11 cellular contexts compared by ENCODE assay signal in genomic region chr4:1752284-1753041, GRCh38. TPM values are rescaled to one million over a fixed set of nuclear protein-coding genes. Genes with fewer than 3 reads are reported as not detected.
DNase-seq lines count a peak whose midpoint lies in the region; ATAC-seq, FAIRE-seq and TF ChIP-seq lines count a peak whose summit lies in the region.
"Had no signal": no experiment of that assay in that cellular context is flagged by ENCODE, and none has a peak within 500 bp of the region (broad histone marks: within the 10 kb centered on the region; RNA-seq: fewer than 3 reads in every experiment).

No MANE protein-coding gene starts in this region.

- no peaks in the 10 kb centered on the region for H3K27me3 Mint-ChIP-seq in MCF 10A (ENCODE audit: insufficient read depth, unreplicated experiment)

- H3K4me1 Mint-ChIP-seq in MCF 10A (ENCODE audit: insufficient read depth, unreplicated experiment): no peaks in the 10 kb centered on the region

- POLR2A ChIA-PET in MCF 10A (lab: Yijun Ruan, JAX): interaction anchor here (0.6 to 2.1 kb wide), 12 partner anchors 20 to 677 kb away, joined by 3 to 22 read pairs (median 4); partner anchors contain the start of genes FGFR3, TACC3 and TMEM129
- POLR2A ChIA-PET in SK-N-SH (lab: Yijun Ruan, JAX): no interaction called here

- no peak for TF ChIP-seq CTCF in MCF 10A (IDR thresholded peaks at IDR 0.05; ENCODE audit: unreplicated experiment)
- TF ChIP-seq CTCF in pancreas (IDR thresholded peaks at IDR 0.05): no peak
- no peak for TF ChIP-seq CTCF in SK-N-SH (IDR thresholded peaks at IDR 0.05)
- TF ChIP-seq CTCF in D721Med (IDR thresholded peaks at IDR 0.05; ENCODE audit: insufficient read depth, missing control alignments): no peak

- no peaks in the 10 kb centered on the region for H3F3A ChIP-seq in SK-N-SH (replicated peaks; ENCODE audit: insufficient read depth)

- H3K9me3 Mint-ChIP-seq in MCF 10A (ENCODE audit: unreplicated experiment): no peaks in the 10 kb centered on the region
- H3K9me3 Mint-ChIP-seq: T-cell had no signal

- H3K36me3 ChIP-seq in pancreas (no peaks in the 10 kb centered on the region), SK-N-SH (replicated peaks in 1 of 2; ENCODE audit: control insufficient read depth in 1 of 2, insufficient read depth in 2 of 2, low read length in 1 of 2) (no peaks in the 10 kb centered on the region)

- no peak overlapping the region for H3K4me3 ChIP-seq in pancreas
- no peak overlapping the region for H3K4me3 ChIP-seq in SK-N-SH (ENCODE audit: low read depth in 2 of 2, low read length in 1 of 2)

- DNase-seq in GF-D8 (lab: John Stamatoyannopoulos, UW) (peak; percentile 30), NCI-H510A (lab: John Stamatoyannopoulos, UW) (peak; percentile 64), MCF 10A (ENCODE audit: unreplicated experiment) (peak; percentile 70), pancreas (no peak), SK-N-SH (no peak), glomerular visceral epithelial cell (ENCODE audit: extremely low spot score) (no peak), D721Med (ENCODE audit: insufficient read length, low spot score) (no peak)
- DNase-seq: cerebellar nuclear complex had no signal

- WGBS in pancreas, 2 donors: 64 to 71% methylated on average over 29 to 35 of the region's 35 CpGs
- 79% methylated on average over 14 of the region's 35 CpGs for WGBS in SK-N-SH (ENCODE audit: low lambda C conversion rate)

- H3K27ac ChIP-seq in pancreas (peak overlapping the region; percentile 22 to 55 (median 40)), SK-N-SH (ENCODE audit: low read depth in 2 of 2, low read length in 1 of 2) (no peak overlapping the region)

- CTCF ChIA-PET in MCF 10A (lab: Yijun Ruan, JAX): interaction anchor here (0.6 to 2.4 kb wide), 14 partner anchors 21 to 156 kb away, joined by 3 to 29 read pairs (median 4); no protein-coding TSS in a partner anchor
- CTCF ChIA-PET in SK-N-SH (lab: Yijun Ruan, JAX): interaction anchor here (0.6 to 12.0 kb wide), 7 partner anchors 30 to 290 kb away, joined by 3 to 88 read pairs (median 4); partner anchors contain the start of gene TMEM129

- TF ChIP-seq RAD21 in SK-N-SH (IDR thresholded peaks at IDR 0.05; ENCODE audit: low read length): no peak

- intact Hi-C loops in MCF 10A (cut with micrococcal nuclease) (no loop called here), pancreas (cut with DNase I) (loop anchor here in 1 of 3 donors (5.0 kb wide), 1 partner anchor 145 kb away; no protein-coding TSS in a partner anchor)

- FAIRE-seq in pancreas (lab: Jason Lieb, UNC): no peak
- no peak for FAIRE-seq in D721Med (lab: Jason Lieb, UNC)
- FAIRE-seq: islet of Langerhans had no signal

- H3K36me3 Mint-ChIP-seq in MCF 10A (ENCODE audit: insufficient read depth, unreplicated experiment): no peaks in the 10 kb centered on the region
- H3K36me3 Mint-ChIP-seq: T-cell had no signal

- no peak overlapping the region for H2AFZ ChIP-seq in SK-N-SH (ENCODE audit: low read depth)

- H3K79me2 ChIP-seq in SK-N-SH (ENCODE audit: insufficient read depth): no peaks in the 10 kb centered on the region

- no peak for TF ChIP-seq EP300 in SK-N-SH (IDR thresholded peaks at IDR 0.05; ENCODE audit: borderline replicate concordance in 1 of 2, low read depth in 1 of 2, low read length in 1 of 2)

- H3K9me2 ChIP-seq in SK-N-SH: no peaks in the 10 kb centered on the region

- no peak overlapping the region for H3K9ac ChIP-seq in SK-N-SH

- H3K9me3 ChIP-seq in pancreas: no peaks in the 10 kb centered on the region
- H3K9me3 ChIP-seq in SK-N-SH: no peaks in the 10 kb centered on the region

- H4K20me1 ChIP-seq in SK-N-SH (ENCODE audit: insufficient read depth): no peaks in the 10 kb centered on the region

- no TSS peak for BruUV-seq in MCF 10A (replicated peaks; lab: Mats Ljungman, UMichigan)

- H3K4me1 ChIP-seq in pancreas: no peaks in the 10 kb centered on the region
- peaks cover 0 to 35% of the 10 kb centered on the region in 2 experiments; a peak in 1 of 4 replicates for H3K4me1 ChIP-seq in SK-N-SH (ENCODE audit: control insufficient read depth in 1 of 2, insufficient read depth in 2 of 2, low read depth in 1 of 2, low read length in 1 of 2)

- H3K4me3 Mint-ChIP-seq in MCF 10A (ENCODE audit: unreplicated experiment): no peak overlapping the region
- H3K4me3 Mint-ChIP-seq: T-cell had no signal

- ATAC-seq in pancreas (peak; percentile 11 to 37 (median 23)), GM18907 (IDR thresholded peaks at IDR 0.05; ENCODE audit: unreplicated experiment) (no peak)

- H3K27ac Mint-ChIP-seq in MCF 10A (ENCODE audit: low read depth, unreplicated experiment): no peak overlapping the region
- H3K27ac Mint-ChIP-seq: T-cell had no signal

- H3K27me3 ChIP-seq in pancreas (no peaks in the 10 kb centered on the region), SK-N-SH (ENCODE audit: insufficient read depth) (no peaks in the 10 kb centered on the region)

- H3K4me2 ChIP-seq in SK-N-SH: no peak overlapping the region

TF ChIP-seq in SK-N-SH, 30 proteins besides CTCF, POLR2A, EP300 and RAD21 (continues in another document):
- no peak for TF ChIP-seq RXRA (IDR thresholded peaks at IDR 0.05; ENCODE audit: borderline replicate concordance, low read depth)
- no peak for TF ChIP-seq FOXJ3 (CRISPR knock-in tag; IDR thresholded peaks at IDR 0.05)
- no peak for TF ChIP-seq TAF1 (IDR thresholded peaks at IDR 0.05; ENCODE audit: borderline replicate concordance, low read depth, low read length)
- no peak for TF ChIP-seq PBX3 (IDR thresholded peaks at IDR 0.05)
- TF ChIP-seq MAX (IDR thresholded peaks at IDR 0.05; ENCODE audit: low read depth): no peak
- no peak for TF ChIP-seq GABPA (IDR thresholded peaks at IDR 0.05; ENCODE audit: low read depth)
- no peak for TF ChIP-seq ELF1 (IDR thresholded peaks at IDR 0.05)
- TF ChIP-seq SIN3A (IDR thresholded peaks at IDR 0.05; ENCODE audit: borderline replicate concordance, low read depth, low read length): no peak
- TF ChIP-seq IRF3 (IDR thresholded peaks at IDR 0.05; ENCODE audit: low read depth, low read length): no peak
- TF ChIP-seq CHD2 (IDR thresholded peaks at IDR 0.05; ENCODE audit: low read length, partially characterized antibody): no peak
- TF ChIP-seq EZH2phosphoT487 (IDR thresholded peaks at IDR 0.05; ENCODE audit: borderline replicate concordance, low read depth): no peak
- no peak for TF ChIP-seq MXI1 (IDR thresholded peaks at IDR 0.05; ENCODE audit: low read depth, low read length)
- TF ChIP-seq FOSL2 (IDR thresholded peaks at IDR 0.05; ENCODE audit: borderline replicate concordance, low read depth): no peak
- TF ChIP-seq USF2 (IDR thresholded peaks at IDR 0.05; ENCODE audit: borderline replicate concordance, low read depth, low read length): no peak
- no peak for TF ChIP-seq NRF1 (IDR thresholded peaks at IDR 0.05; ENCODE audit: low read depth, low read length)

RNA-seq across cellular contexts. Expression of gene TACC3, which starts 31.1 kb away (rescaled TPM):
- total RNA-seq in MCF 10A (2022) (53.0 and 69.8 TPM in 2 replicates), pancreas (1 to 10 TPM in 5 of 6 donors, under 1 TPM in 1; 0.97 to 4.4 (median 2.4) TPM)
- polyA plus RNA-seq in pancreas (1 to 10 TPM; 4.0 to 4.8 TPM), SK-N-SH (2012; rRNA removed) (29.2 and 49.5 TPM in 2 replicates)
- 24.5 and 30.6 TPM in 2 replicates for polyA plus RNA-seq in SK-N-SH (2012; cell fraction: cytosol; rRNA removed)
- polyA plus RNA-seq in SK-N-SH (2012; cell fraction: nucleus; rRNA removed): 89.9 and 151 TPM in 2 replicates

RNA-seq across cellular contexts. Expression of gene TMEM129, which starts 31.3 kb away (rescaled TPM):
- 25.5 and 38.3 TPM in 2 replicates for total RNA-seq in MCF 10A (2022)
- 10 to 100 TPM; 17.2 to 27.1 (median 18.9) TPM for total RNA-seq in pancreas
- polyA plus RNA-seq in pancreas: 10 to 100 TPM; 25.9 to 32.7 TPM
- polyA plus RNA-seq in SK-N-SH (2012; rRNA removed): 36.5 and 43.9 TPM in 2 replicates
- 16.4 and 29.5 TPM in 2 replicates for polyA plus RNA-seq in SK-N-SH (2012; cell fraction: cytosol; rRNA removed)
- polyA plus RNA-seq in SK-N-SH (2012; cell fraction: nucleus; rRNA removed): 68.2 and 69.8 TPM in 2 replicates

RNA-seq across cellular contexts. Expression of gene SLBP, which starts 40.3 kb away (rescaled TPM):
- 37.1 and 43.5 TPM in 2 replicates for total RNA-seq in MCF 10A (2022)
- total RNA-seq in pancreas: 10 to 100 TPM in 4 of 6 donors, 1 to 10 TPM in 2; 8.7 to 15.8 (median 10.9) TPM
- polyA plus RNA-seq in pancreas: 10 to 100 TPM; 10.1 to 20.2 TPM
- 51.5 and 64.3 TPM in 2 replicates for polyA plus RNA-seq in SK-N-SH (2012; rRNA removed)
- 69.5 and 78.4 TPM in 2 replicates for polyA plus RNA-seq in SK-N-SH (2012; cell fraction: cytosol; rRNA removed)
- 30.8 and 40.1 TPM in 2 replicates for polyA plus RNA-seq in SK-N-SH (2012; cell fraction: nucleus; rRNA removed)

RNA-seq across cellular contexts. Expression of gene FGFR3, which starts 40.6 kb away (rescaled TPM):
- total RNA-seq in MCF 10A (2022) (2.5 and 6.5 TPM in 2 replicates), pancreas (10 to 100 TPM; 40.4 to 88.3 (median 53.5) TPM)
- polyA plus RNA-seq in pancreas (100 to 1,000 TPM; 163 to 300 TPM), SK-N-SH (2012; rRNA removed) (0.62 and 1.1 TPM in 2 replicates)
- 0.37 and 0.69 TPM in 2 replicates for polyA plus RNA-seq in SK-N-SH (2012; cell fraction: cytosol; rRNA removed)
- polyA plus RNA-seq in SK-N-SH (2012; cell fraction: nucleus; rRNA removed): 2.3 and 2.7 TPM in 2 replicates

Comparison
In these comparisons a context has a peak if more than half of its experiments do, and no peak if none do; other contexts are left out.
1. DNase-seq: peak in GF-D8 (single experiment), NCI-H510A (single experiment) and MCF 10A (single experiment); none in pancreas (0 of 6), SK-N-SH (single experiment), glomerular visceral epithelial cell (single experiment) and D721Med (single experiment).
2. H3K27ac ChIP-seq: peak in pancreas (4 of 4); none in SK-N-SH (0 of 2).